Comparison of ENCODE assay signal across 21 cellular contexts in the genomic region with DNA sequence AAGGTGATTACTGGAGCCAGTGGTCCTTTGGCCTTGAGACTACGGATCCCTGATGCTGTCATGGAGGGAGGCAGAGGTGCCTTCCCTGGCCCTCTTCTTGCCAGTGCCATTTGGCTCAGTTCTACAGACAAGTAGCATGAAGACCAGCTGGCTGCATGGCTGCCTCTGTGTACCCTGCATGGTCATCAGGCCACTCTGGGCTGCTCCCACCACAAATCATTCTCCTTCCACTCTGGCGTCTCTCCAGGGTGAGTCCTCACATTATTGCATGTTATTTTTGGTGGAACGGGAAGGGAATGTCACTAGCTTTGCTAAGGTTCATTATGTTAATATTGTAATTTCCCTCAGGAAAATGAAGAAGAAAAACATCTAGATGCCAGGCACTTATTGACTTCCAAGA.
DNase-seq lines count a peak whose midpoint lies in the region; ATAC-seq and TF ChIP-seq lines count a peak whose summit lies in the region.
"Had no signal": no experiment of that assay in that cellular context is flagged by ENCODE, and none has a peak within 500 bp of the region (broad histone marks: within the 10 kb centered on the region; RNA-seq: fewer than 3 reads in every experiment).

No MANE protein-coding gene starts in this region.

- 12 to 16% (median 14%) methylated on average over 3 of the region's 3 CpGs for WGBS in ovary, 3 donors

- H3K4me3 ChIP-seq in foreskin fibroblast (ENCODE audit: low read depth in 1 of 2, low read length in 2 of 2): no peak overlapping the region
- H3K4me3 ChIP-seq in ovary: no peak overlapping the region
- no peak overlapping the region for H3K4me3 ChIP-seq in vagina
- H3K4me3 ChIP-seq: GM23248, HAP-1, MG63, PC-9 had no signal

- H3K36me3 ChIP-seq in ovary: no peaks in the 10 kb centered on the region
- H3K36me3 ChIP-seq in vagina: no peaks in the 10 kb centered on the region
- H3K36me3 ChIP-seq: HAP-1, MG63 had no signal

- intact Hi-C loops in ovary (cut with DNase I): no loop called here
- intact Hi-C loops in vagina (cut with DNase I): no loop called here

- ATAC-seq in GM18511 (IDR thresholded peaks at IDR 0.05; ENCODE audit: unreplicated experiment): no peak
- ATAC-seq in GM18907 (IDR thresholded peaks at IDR 0.05; ENCODE audit: unreplicated experiment): no peak

- DNase-seq in RPMI7951 (ENCODE audit: low read depth) (peak; percentile 28), foreskin fibroblast (peak; percentile 36 to 43), ovary (peak in 4 of 5 donors; percentile 36 to 38 (median 37)), vagina (ENCODE audit: extremely low spot score in 2 of 2) (peak in 1 of 2 donors; percentile 82), middle frontal gyrus (ENCODE audit: extremely low spot score, low spot score) (no peak)
- DNase-seq: AML-193, DMS79, GM23248, Karpas-422, MG63, NCI-H1048, NCI-H1436, NCI-H1930, NCI-H345, NCI-H524 treated with DMSO at 0.1 percent for 48 hours, PC-9 had no signal

- H3K27ac ChIP-seq in ovary (no peak overlapping the region), vagina (peak overlapping the region; percentile 44)
- H3K27ac ChIP-seq: C4-2B, GM23248, HL-60, PC-9 had no signal

- TF ChIP-seq EP300 in ovary (IDR thresholded peaks at IDR 0.05): no peak

- H3K4me1 ChIP-seq in ovary (ENCODE audit: insufficient read depth) (peaks cover 13% of the 10 kb centered on the region), vagina (peaks cover 35% of the 10 kb centered on the region)
- H3K4me1 ChIP-seq: HAP-1 had no signal

- H3K9me3 ChIP-seq in ovary: no peaks in the 10 kb centered on the region
- H3K9me3 ChIP-seq in vagina: no peaks in the 10 kb centered on the region
- H3K9me3 ChIP-seq: HAP-1, MG63 had no signal

- no peaks in the 10 kb centered on the region for H3K27me3 ChIP-seq in ovary
- H3K27me3 ChIP-seq in vagina: no peaks in the 10 kb centered on the region
- H3K27me3 ChIP-seq: MG63 had no signal

- no peak for TF ChIP-seq CTCF in foreskin fibroblast (IDR thresholded peaks at IDR 0.05; ENCODE audit: low read depth, low read length)
- TF ChIP-seq CTCF in ovary (IDR thresholded peaks at IDR 0.05): no peak
- TF ChIP-seq CTCF in vagina (IDR thresholded peaks at IDR 0.05): no peak

- TF ChIP-seq POLR2A in ovary (IDR thresholded peaks at IDR 0.05): no peak
- no peak for TF ChIP-seq POLR2A in vagina (IDR thresholded peaks at IDR 0.05)
